In the genomic region with DNA sequence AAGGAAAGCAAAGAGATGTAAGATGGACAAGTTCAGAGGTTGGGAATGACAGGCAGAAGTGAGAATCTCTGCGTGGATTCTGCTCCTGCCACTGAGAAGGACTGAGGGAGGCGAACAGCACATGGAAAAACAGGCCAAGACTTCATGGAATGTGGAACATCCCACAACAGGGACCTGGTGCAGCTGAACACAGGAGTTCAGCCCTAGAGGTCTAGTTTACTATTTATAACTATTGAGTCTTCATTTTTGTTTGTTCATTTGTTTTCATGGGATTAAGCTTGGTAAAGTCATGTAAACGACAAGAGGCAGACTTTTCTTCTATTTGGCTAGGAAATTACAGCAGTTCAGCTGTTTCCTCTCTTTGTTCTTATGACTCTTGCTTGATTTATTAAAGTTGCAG, we compare ENCODE assay signal across 13 cellular contexts.
DNase-seq lines count a peak whose midpoint lies in the region; TF ChIP-seq lines count a peak whose summit lies in the region.
"Had no signal": no experiment of that assay in that cellular context is flagged by ENCODE, and none has a peak within 500 bp of the region (broad histone marks: within the 10 kb centered on the region; RNA-seq: fewer than 3 reads in every experiment).

No MANE protein-coding gene starts in this region.

- peaks cover 4% of the 10 kb centered on the region for H3K36me3 Mint-ChIP-seq in type B pancreatic cell

- H3K36me3 ChIP-seq in SK-N-SH (replicated peaks in 1 of 2; ENCODE audit: control insufficient read depth in 1 of 2, insufficient read depth in 2 of 2, low read length in 1 of 2) (no peaks in the 10 kb centered on the region), mucosa of rectum (ENCODE audit: control insufficient read depth in 2 of 2, insufficient read depth in 2 of 2, low read length in 2 of 2) (no peaks in the 10 kb centered on the region)

- H3F3A ChIP-seq in SK-N-SH (replicated peaks; ENCODE audit: insufficient read depth): peaks cover 3% of the 10 kb centered on the region

- POLR2A ChIA-PET in SK-N-SH (lab: Yijun Ruan, JAX) (no interaction called here), RWPE1 (lab: Yijun Ruan, JAX; ENCODE audit: low non-redundant PET) (no interaction called here)

- DNase-seq in SK-N-SH (no peak), fibroblast of mammary gland (ENCODE audit: low read depth) (peak; percentile 49), type B pancreatic cell (ENCODE audit: extremely low spot score, unreplicated experiment) (no peak), amygdala (lab: John Stamatoyannopoulos, UW) (no peak), RWPE1 (ENCODE audit: low spot score) (no peak), NAMALWA (ENCODE audit: low spot score) (no peak), HT-29 (ENCODE audit: low spot score) (no peak)
- DNase-seq: activated T-cell treated with anti-CD3 and anti-CD28 coated beads, Interleukin-2, amount 50 U/mL, for 24 hours; NCI-H510A treated with DMSO at 0.1 percent for 48 hours; stimulated activated CD8-positive, alpha-beta memory T cell treated with anti-CD3 and anti-CD28 coated beads, Interleukin-4, amount 100 ng/mL, for 48 hours; T-helper 9 cell had no signal

- H3K9me3 ChIP-seq in SK-N-SH: no peaks in the 10 kb centered on the region
- no peaks in the 10 kb centered on the region for H3K9me3 ChIP-seq in mucosa of rectum (ENCODE audit: control insufficient read depth in 2 of 2, low read length in 2 of 2)

- peak overlapping the region; percentile 1 for H3K27ac Mint-ChIP-seq in type B pancreatic cell
- H3K27ac Mint-ChIP-seq: activated T-cell treated with anti-CD3 and anti-CD28 coated beads, Interleukin-2, amount 50 U/mL, for 24 hours had no signal

- no peak overlapping the region for H3K4me3 Mint-ChIP-seq in type B pancreatic cell
- H3K4me3 Mint-ChIP-seq: activated T-cell treated with anti-CD3 and anti-CD28 coated beads, Interleukin-2, amount 50 U/mL, for 24 hours had no signal

- H3K9me3 Mint-ChIP-seq in type B pancreatic cell: no peaks in the 10 kb centered on the region
- H3K9me3 Mint-ChIP-seq: activated T-cell treated with anti-CD3 and anti-CD28 coated beads, Interleukin-2, amount 50 U/mL, for 24 hours had no signal

- no peaks in the 10 kb centered on the region for H4K20me1 ChIP-seq in SK-N-SH (ENCODE audit: insufficient read depth)

- no peaks in the 10 kb centered on the region for H3K27me3 ChIP-seq in SK-N-SH (ENCODE audit: insufficient read depth)
- H3K27me3 ChIP-seq in mucosa of rectum (ENCODE audit: control insufficient read depth in 2 of 2, insufficient read depth in 2 of 2, low read length in 2 of 2): no peaks in the 10 kb centered on the region

- no peaks in the 10 kb centered on the region for H3K79me2 ChIP-seq in SK-N-SH (ENCODE audit: insufficient read depth)

- no peaks in the 10 kb centered on the region for H3K27me3 Mint-ChIP-seq in type B pancreatic cell
- H3K27me3 Mint-ChIP-seq: activated T-cell treated with anti-CD3 and anti-CD28 coated beads, Interleukin-2, amount 50 U/mL, for 24 hours had no signal

- H3K9me2 ChIP-seq in SK-N-SH: no peaks in the 10 kb centered on the region

- peak overlapping the region; percentile 78 to 90 for H3K27ac ChIP-seq in SK-N-SH (ENCODE audit: low read depth in 2 of 2, low read length in 1 of 2)
- H3K27ac ChIP-seq in mucosa of rectum (ENCODE audit: low read depth in 2 of 2, low read length in 2 of 2): peak overlapping the region; percentile 0 to 48
- H3K27ac ChIP-seq in RWPE1: no peak overlapping the region

- peaks cover 64% of the 10 kb centered on the region for H3K4me1 Mint-ChIP-seq in type B pancreatic cell (ENCODE audit: unreplicated experiment)

- H3K4me2 ChIP-seq in SK-N-SH: peak overlapping the region; percentile 40

- H3K4me1 ChIP-seq in SK-N-SH (ENCODE audit: control insufficient read depth in 1 of 2, insufficient read depth in 2 of 2, low read depth in 1 of 2, low read length in 1 of 2) (peaks cover 40 to 65% of the 10 kb centered on the region in 2 experiments), mucosa of rectum (ENCODE audit: control insufficient read depth in 2 of 2, insufficient read depth in 2 of 2, low read length in 2 of 2) (peaks cover 0 to 6% of the 10 kb centered on the region in 2 donors)

- H3K9ac ChIP-seq in SK-N-SH (peak overlapping the region; percentile 10; the same call in 1 of the 2 replicates), mucosa of rectum (ENCODE audit: low read depth in 1 of 2, low read length in 2 of 2) (no peak overlapping the region)

- no peak for TF ChIP-seq EP300 in SK-N-SH (IDR thresholded peaks at IDR 0.05; ENCODE audit: borderline replicate concordance in 1 of 2, low read depth in 1 of 2, low read length in 1 of 2)

- 30% methylated on average over 3 of the region's 3 CpGs for WGBS in SK-N-SH (ENCODE audit: low lambda C conversion rate)

- H2AFZ ChIP-seq in SK-N-SH (ENCODE audit: low read depth): peak overlapping the region; percentile 48; the same call in 1 of the 2 replicates

- TF ChIP-seq CTCF in SK-N-SH (IDR thresholded peaks at IDR 0.05) (no peak), fibroblast of mammary gland (conservative IDR thresholded peaks at IDR 0.05; ENCODE audit: control insufficient read depth, insufficient read depth, low read depth, low read length) (no peak), type B pancreatic cell (conservative IDR thresholded peaks at IDR 0.05) (no peak), RWPE1 (conservative IDR thresholded peaks at IDR 0.05; ENCODE audit: low read depth) (no peak)

- TF ChIP-seq RAD21 in SK-N-SH (IDR thresholded peaks at IDR 0.05; ENCODE audit: low read length): no peak

- H3K4me3 ChIP-seq in SK-N-SH (ENCODE audit: low read depth in 2 of 2, low read length in 1 of 2) (no peak overlapping the region), fibroblast of mammary gland (ENCODE audit: control insufficient read depth, low read depth, low read length) (no peak overlapping the region), mucosa of rectum (ENCODE audit: low read length in 2 of 2) (no peak overlapping the region)
- H3K4me3 ChIP-seq: K562 had no signal

- CTCF ChIA-PET in SK-N-SH (lab: Yijun Ruan, JAX) (interaction anchor here (0.6 kb wide), 1 partner anchor 158 kb away, joined by 3 read pairs; no protein-coding TSS in a partner anchor), RWPE1 (lab: Yijun Ruan, JAX) (no interaction called here)

TF ChIP-seq in SK-N-SH, 30 proteins besides CTCF, POLR2A, EP300 and RAD21:
- TF ChIP-seq TEAD4 (IDR thresholded peaks at IDR 0.05; ENCODE audit: borderline replicate concordance, insufficient read depth): 0 out of 2 replicates have a peak, but pooled peaks have one; percentile 58
- TF ChIP-seq TCF12 (IDR thresholded peaks at IDR 0.05): peak; percentile 31
- TF ChIP-seq MAX (IDR thresholded peaks at IDR 0.05; ENCODE audit: low read depth): peak; percentile 27; the same call in 1 of the 2 replicates
- peak; percentile 39; the same call in 1 of the 2 replicates for TF ChIP-seq PBX3 (IDR thresholded peaks at IDR 0.05)
- TF ChIP-seq, protein P1, sequence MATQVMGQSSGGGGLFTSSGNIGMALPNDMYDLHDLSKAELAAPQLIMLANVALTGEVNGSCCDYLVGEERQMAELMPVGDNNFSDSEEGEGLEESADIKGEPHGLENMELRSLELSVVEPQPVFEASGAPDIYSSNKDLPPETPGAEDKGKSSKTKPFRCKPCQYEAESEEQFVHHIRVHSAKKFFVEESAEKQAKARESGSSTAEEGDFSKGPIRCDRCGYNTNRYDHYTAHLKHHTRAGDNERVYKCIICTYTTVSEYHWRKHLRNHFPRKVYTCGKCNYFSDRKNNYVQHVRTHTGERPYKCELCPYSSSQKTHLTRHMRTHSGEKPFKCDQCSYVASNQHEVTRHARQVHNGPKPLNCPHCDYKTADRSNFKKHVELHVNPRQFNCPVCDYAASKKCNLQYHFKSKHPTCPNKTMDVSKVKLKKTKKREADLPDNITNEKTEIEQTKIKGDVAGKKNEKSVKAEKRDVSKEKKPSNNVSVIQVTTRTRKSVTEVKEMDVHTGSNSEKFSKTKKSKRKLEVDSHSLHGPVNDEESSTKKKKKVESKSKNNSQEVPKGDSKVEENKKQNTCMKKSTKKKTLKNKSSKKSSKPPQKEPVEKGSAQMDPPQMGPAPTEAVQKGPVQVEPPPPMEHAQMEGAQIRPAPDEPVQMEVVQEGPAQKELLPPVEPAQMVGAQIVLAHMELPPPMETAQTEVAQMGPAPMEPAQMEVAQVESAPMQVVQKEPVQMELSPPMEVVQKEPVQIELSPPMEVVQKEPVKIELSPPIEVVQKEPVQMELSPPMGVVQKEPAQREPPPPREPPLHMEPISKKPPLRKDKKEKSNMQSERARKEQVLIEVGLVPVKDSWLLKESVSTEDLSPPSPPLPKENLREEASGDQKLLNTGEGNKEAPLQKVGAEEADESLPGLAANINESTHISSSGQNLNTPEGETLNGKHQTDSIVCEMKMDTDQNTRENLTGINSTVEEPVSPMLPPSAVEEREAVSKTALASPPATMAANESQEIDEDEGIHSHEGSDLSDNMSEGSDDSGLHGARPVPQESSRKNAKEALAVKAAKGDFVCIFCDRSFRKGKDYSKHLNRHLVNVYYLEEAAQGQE (IDR thresholded peaks at IDR 0.05; ENCODE audit: low read depth, low read length): peak; percentile 46; the same call in 1 of the 2 replicates
- TF ChIP-seq JUND (IDR thresholded peaks at IDR 0.05): no peak
- TF ChIP-seq MEF2A (IDR thresholded peaks at IDR 0.05; ENCODE audit: borderline replicate concordance, low read depth): peak; percentile 14; the same call in 1 of the 2 replicates
- TF ChIP-seq, protein P2, sequence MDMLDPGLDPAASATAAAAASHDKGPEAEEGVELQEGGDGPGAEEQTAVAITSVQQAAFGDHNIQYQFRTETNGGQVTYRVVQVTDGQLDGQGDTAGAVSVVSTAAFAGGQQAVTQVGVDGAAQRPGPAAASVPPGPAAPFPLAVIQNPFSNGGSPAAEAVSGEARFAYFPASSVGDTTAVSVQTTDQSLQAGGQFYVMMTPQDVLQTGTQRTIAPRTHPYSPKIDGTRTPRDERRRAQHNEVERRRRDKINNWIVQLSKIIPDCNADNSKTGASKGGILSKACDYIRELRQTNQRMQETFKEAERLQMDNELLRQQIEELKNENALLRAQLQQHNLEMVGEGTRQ (IDR thresholded peaks at IDR 0.05; ENCODE audit: borderline replicate concordance, low read depth, low read length): no peak
